Comparison of ENCODE assay signal across 21 cellular contexts in the genomic region with DNA sequence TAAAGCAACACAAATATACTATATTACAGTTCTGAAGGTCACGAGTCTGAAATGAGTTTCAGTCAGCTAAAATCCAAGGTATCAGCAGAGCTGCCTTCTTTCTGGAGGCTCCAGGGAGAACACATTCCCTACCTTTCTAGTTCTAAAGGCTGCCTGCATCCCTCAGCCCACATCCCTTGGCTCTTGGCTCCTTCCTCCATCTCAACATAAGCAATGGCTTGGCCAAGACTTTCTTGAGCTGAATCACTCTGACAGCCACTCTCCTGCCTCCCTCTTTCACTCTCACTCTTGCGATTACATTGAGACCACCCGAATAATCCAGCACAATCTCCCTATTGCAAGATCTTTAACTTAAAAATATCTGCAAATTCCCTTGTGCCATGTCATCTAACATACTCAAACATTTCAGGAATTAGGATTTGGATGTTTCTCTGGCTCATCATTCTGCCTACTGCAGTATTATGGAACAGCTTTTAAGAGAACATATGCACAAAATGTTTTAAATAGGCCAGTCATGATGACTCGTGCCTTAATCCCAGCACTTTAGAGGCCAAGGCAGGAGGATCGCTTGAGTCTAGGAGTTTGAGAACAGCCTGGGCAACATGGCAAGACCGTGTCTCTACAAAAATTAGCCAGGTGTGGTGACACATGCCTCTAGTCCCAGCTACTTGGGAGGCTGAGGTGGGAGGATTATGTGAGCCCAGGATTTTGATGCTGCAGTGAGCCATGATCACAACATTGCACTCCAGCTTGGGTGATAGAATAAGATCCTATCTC.
DNase-seq lines count a peak whose midpoint lies in the region; ATAC-seq and TF ChIP-seq lines count a peak whose summit lies in the region.
"Had no signal": no experiment of that assay in that cellular context is flagged by ENCODE, and none has a peak within 500 bp of the region (broad histone marks: within the 10 kb centered on the region; RNA-seq: fewer than 3 reads in every experiment).

No MANE protein-coding gene starts in this region.

- H3K4me3 ChIP-seq in neuronal stem cell (ENCODE audit: low read length in 2 of 2) (no peak overlapping the region), mammary epithelial cell (replicated peaks in 1 of 3; ENCODE audit: insufficient read depth in 1 of 3, low read depth in 2 of 3, low read length in 3 of 3) (no peak overlapping the region)
- H3K4me3 ChIP-seq: Peyer's patch, right atrium auricular region, transverse colon had no signal

- no peak overlapping the region for H2BK120ac ChIP-seq in neuronal stem cell (ENCODE audit: low read depth, low read length)

- H3K4me2 ChIP-seq in neuronal stem cell (ENCODE audit: insufficient read depth, low read length, poor library complexity, severe bottlenecking): no peak overlapping the region
- H3K4me2 ChIP-seq in mammary epithelial cell (ENCODE audit: insufficient read depth, low read depth, low read length): no peak overlapping the region

- no peaks in the 10 kb centered on the region for H3K27me3 ChIP-seq in neuronal stem cell (ENCODE audit: control insufficient read depth in 3 of 3, insufficient read depth in 3 of 3, low read depth in 1 of 3, low read length in 3 of 3)
- peaks cover 3% of the 10 kb centered on the region for H3K27me3 ChIP-seq in mammary epithelial cell (ENCODE audit: insufficient read depth, low read length)
- H3K27me3 ChIP-seq: Peyer's patch, right atrium auricular region, transverse colon had no signal

- no peaks in the 10 kb centered on the region for H3K4me1 Mint-ChIP-seq in activated CD4-positive, alpha-beta T cell treated with anti-CD3 and anti-CD28 coated beads, Interleukin-2, amount 10 ng/mL, durations not matched to agents 7 days and 5 days
- H3K4me1 Mint-ChIP-seq: CD4-positive, CD25-positive, alpha-beta regulatory T cell had no signal

- H2BK12ac ChIP-seq in neuronal stem cell (ENCODE audit: low read length): no peak overlapping the region

- H3K36me3 ChIP-seq in neuronal stem cell (replicated peaks in 1 of 2; ENCODE audit: control insufficient read depth in 2 of 2, insufficient read depth in 2 of 2, low read length in 2 of 2): no peaks in the 10 kb centered on the region
- no peaks in the 10 kb centered on the region for H3K36me3 ChIP-seq in mammary epithelial cell (ENCODE audit: insufficient read depth, low read length)
- H3K36me3 ChIP-seq: Peyer's patch, right atrium auricular region, transverse colon had no signal

- peak; percentile 20 for DNase-seq in activated CD4-positive, alpha-beta T cell treated with anti-CD3 and anti-CD28 coated beads, Interleukin-2, amount 10 ng/mL, durations not matched to agents 7 days and 5 days
- no peak for DNase-seq in activated CD4-positive, alpha-beta T cell treated with anti-CD3 and anti-CD28 coated beads for 4 hours
- peak; percentile 13 for DNase-seq in LHCN-M2 (ENCODE audit: low read depth)
- DNase-seq in RKO (ENCODE audit: low spot score): peak; percentile 8
- DNase-seq in neuronal stem cell (ENCODE audit: low spot score): no peak
- DNase-seq in mammary epithelial cell: no peak
- no peak for DNase-seq in NCI-H524 treated with DMSO at 0.1 percent for 48 hours (lab: John Stamatoyannopoulos, UW)
- DNase-seq: amniotic stem cell; DMS79 treated with DMSO at 0.1 percent for 48 hours; left colon; NCI-H446 treated with DMSO at 0.1 percent for 48 hours; occipital lobe; Peyer's patch; stimulated activated CD4-positive, alpha-beta T cell treated with anti-CD3 and anti-CD28 coated beads, Interleukin-15, amount 100 ng/mL, for 24 hours; stimulated activated naive CD4-positive, alpha-beta T cell treated with Interleukin-2 at 50 U/mL for 16 hours; transverse colon had no signal

- no peaks in the 10 kb centered on the region for H3K27me3 Mint-ChIP-seq in activated CD4-positive, alpha-beta T cell treated with anti-CD3 and anti-CD28 coated beads, Interleukin-2, amount 10 ng/mL, durations not matched to agents 7 days and 5 days
- H3K27me3 Mint-ChIP-seq: CD4-positive, CD25-positive, alpha-beta regulatory T cell had no signal

- no peak overlapping the region for H2BK15ac ChIP-seq in neuronal stem cell (ENCODE audit: low read length)

- ATAC-seq in HG02981 (IDR thresholded peaks at IDR 0.05; ENCODE audit: unreplicated experiment): no peak
- ATAC-seq: esophagus mucosa, left colon, SK-N-SH treated with all-trans-retinoic acid at 6 μM for 48 hours had no signal

- H3K14ac ChIP-seq in neuronal stem cell (ENCODE audit: low read length): no peak overlapping the region

- H4K20me1 ChIP-seq in mammary epithelial cell (ENCODE audit: insufficient read depth, low read length): no peaks in the 10 kb centered on the region

- dilution Hi-C loops in mammary epithelial cell (cut with HindIII; ENCODE audit: low sequenced_read_pairs): no loop called here

- no peak overlapping the region for H2AFZ ChIP-seq in neuronal stem cell (ENCODE audit: low read length)
- no peak overlapping the region for H2AFZ ChIP-seq in mammary epithelial cell (ENCODE audit: low read depth, low read length)

- H3K27ac Mint-ChIP-seq in activated CD4-positive, alpha-beta T cell treated with anti-CD3 and anti-CD28 coated beads, Interleukin-2, amount 10 ng/mL, durations not matched to agents 7 days and 5 days: no peak overlapping the region
- H3K27ac Mint-ChIP-seq: CD4-positive, CD25-positive, alpha-beta regulatory T cell had no signal

- POLR2A ChIA-PET in activated CD4-positive, alpha-beta T cell treated with anti-CD3 and anti-CD28 coated beads, Interleukin-2, amount 10 ng/mL, durations not matched to agents 7 days and 5 days (lab: Charles Lee): interaction anchor here (0.6 kb wide), 1 partner anchor 9 kb away, joined by 3 read pairs; no protein-coding TSS in a partner anchor

- no TSS peak for BruUV-seq in mammary epithelial cell (replicated peaks; lab: Mats Ljungman, UMichigan)

- H3K9me3 Mint-ChIP-seq in activated CD4-positive, alpha-beta T cell treated with anti-CD3 and anti-CD28 coated beads, Interleukin-2, amount 10 ng/mL, durations not matched to agents 7 days and 5 days: peaks cover 4% of the 10 kb centered on the region

- H3K9me3 ChIP-seq in neuronal stem cell (replicated peaks in 1 of 2; ENCODE audit: control insufficient read depth in 2 of 2, insufficient read depth in 1 of 2, low read depth in 1 of 2, low read length in 2 of 2) (peaks cover 0 to 4% of the 10 kb centered on the region in 2 donors), mammary epithelial cell (replicated peaks; ENCODE audit: insufficient read depth, low read length) (no peaks in the 10 kb centered on the region)
- H3K9me3 ChIP-seq: Peyer's patch, right atrium auricular region, transverse colon had no signal

- H3K9ac ChIP-seq in neuronal stem cell (ENCODE audit: low read depth, low read length, poor library complexity) (no peak overlapping the region), mammary epithelial cell (ENCODE audit: insufficient read depth, low read length) (no peak overlapping the region)

- H3K4ac ChIP-seq in neuronal stem cell (ENCODE audit: low read length): no peak overlapping the region

- H3K27ac ChIP-seq in neuronal stem cell (replicated peaks; ENCODE audit: low read length): no peak overlapping the region
- no peak overlapping the region for H3K27ac ChIP-seq in mammary epithelial cell (ENCODE audit: insufficient read depth, low read depth, low read length)
- H3K27ac ChIP-seq: Peyer's patch, right atrium auricular region, transverse colon had no signal

- no peak overlapping the region for H2AK5ac ChIP-seq in neuronal stem cell (ENCODE audit: low read depth, low read length)

- H3K4me3 Mint-ChIP-seq in activated CD4-positive, alpha-beta T cell treated with anti-CD3 and anti-CD28 coated beads, Interleukin-2, amount 10 ng/mL, durations not matched to agents 7 days and 5 days: no peak overlapping the region
- H3K4me3 Mint-ChIP-seq: CD4-positive, CD25-positive, alpha-beta regulatory T cell had no signal

- H3K4me1 ChIP-seq in neuronal stem cell (ENCODE audit: control insufficient read depth in 2 of 2, insufficient read depth in 1 of 2, low read depth in 1 of 2, low read length in 2 of 2) (no peaks in the 10 kb centered on the region), mammary epithelial cell (ENCODE audit: insufficient read depth, low read length) (no peaks in the 10 kb centered on the region)
- H3K4me1 ChIP-seq: Peyer's patch, right atrium auricular region, transverse colon had no signal

- in situ Hi-C loops in mammary epithelial cell (cut with MboI; ENCODE audit: low sequenced_read_pairs in 2 of 2): no loop called here

- peak overlapping the region; percentile 28 for H3K18ac ChIP-seq in neuronal stem cell (ENCODE audit: low read length)

- WGBS in neuronal stem cell (ENCODE audit: extremely low coverage in 2 of 2, insufficient read length in 2 of 2, insufficient replicate concordance in 1 of 2), 2 donors: no CpG with 5 or more reads among the region's 6 CpGs
- 88% methylated on average over 6 of the region's 6 CpGs for whole genome bisulfite sequencing in mammary epithelial cell (ENCODE audit: low coverage, missing lambda C conversion rate)

- H3K36me3 Mint-ChIP-seq in activated CD4-positive, alpha-beta T cell treated with anti-CD3 and anti-CD28 coated beads, Interleukin-2, amount 10 ng/mL, durations not matched to agents 7 days and 5 days (ENCODE audit: low read depth): no peaks in the 10 kb centered on the region
- H3K36me3 Mint-ChIP-seq: CD4-positive, CD25-positive, alpha-beta regulatory T cell had no signal

- H3K79me1 ChIP-seq in neuronal stem cell (ENCODE audit: low read depth, low read length): no peaks in the 10 kb centered on the region

- no peak for TF ChIP-seq CTCF in mammary epithelial cell (conservative IDR thresholded peaks at IDR 0.05 in 1 of 2, IDR thresholded peaks at IDR 0.05 in 1 of 2; ENCODE audit: extremely low read depth in 1 of 2, insufficient read depth in 1 of 2, low read depth in 1 of 2, low read length in 2 of 2)

- H3K23ac ChIP-seq in neuronal stem cell (ENCODE audit: low read depth, low read length, poor library complexity): no peak overlapping the region

- no peak overlapping the region for H4K8ac ChIP-seq in neuronal stem cell (ENCODE audit: low read depth, low read length)

- intact Hi-C loops in mammary epithelial cell (cut with micrococcal nuclease): no loop called here

- H4K91ac ChIP-seq in neuronal stem cell (ENCODE audit: low read depth, low read length, poor library complexity): no peak overlapping the region

- no peak overlapping the region for H2BK5ac ChIP-seq in neuronal stem cell (ENCODE audit: low read length)

- H3K79me2 ChIP-seq in mammary epithelial cell (ENCODE audit: insufficient read depth, low read length): no peaks in the 10 kb centered on the region

- CTCF ChIA-PET in activated CD4-positive, alpha-beta T cell treated with anti-CD3 and anti-CD28 coated beads, Interleukin-2, amount 10 ng/mL, durations not matched to agents 7 days and 5 days (lab: Charles Lee): no interaction called here
- CTCF ChIA-PET in mammary epithelial cell (lab: Charles Lee; ENCODE audit: low non-redundant PET): no interaction called here

Comparison
In these comparisons a context has a peak if more than half of its experiments do, and no peak if none do; other contexts are left out.
1. DNase-seq: peak in activated CD4-positive, alpha-beta T cell treated with anti-CD3 and anti-CD28 coated beads, Interleukin-2, amount 10 ng/mL, durations not matched to agents 7 days and 5 days (single experiment), LHCN-M2 (single experiment) and RKO (single experiment); none in activated CD4-positive, alpha-beta T cell treated with anti-CD3 and anti-CD28 coated beads for 4 hours (0 of 2), neuronal stem cell (single experiment), mammary epithelial cell (single experiment) and NCI-H524 treated with DMSO at 0.1 percent for 48 hours (single experiment).